Comparison of ENCODE assay signal across 17 cellular contexts in the genomic region with DNA sequence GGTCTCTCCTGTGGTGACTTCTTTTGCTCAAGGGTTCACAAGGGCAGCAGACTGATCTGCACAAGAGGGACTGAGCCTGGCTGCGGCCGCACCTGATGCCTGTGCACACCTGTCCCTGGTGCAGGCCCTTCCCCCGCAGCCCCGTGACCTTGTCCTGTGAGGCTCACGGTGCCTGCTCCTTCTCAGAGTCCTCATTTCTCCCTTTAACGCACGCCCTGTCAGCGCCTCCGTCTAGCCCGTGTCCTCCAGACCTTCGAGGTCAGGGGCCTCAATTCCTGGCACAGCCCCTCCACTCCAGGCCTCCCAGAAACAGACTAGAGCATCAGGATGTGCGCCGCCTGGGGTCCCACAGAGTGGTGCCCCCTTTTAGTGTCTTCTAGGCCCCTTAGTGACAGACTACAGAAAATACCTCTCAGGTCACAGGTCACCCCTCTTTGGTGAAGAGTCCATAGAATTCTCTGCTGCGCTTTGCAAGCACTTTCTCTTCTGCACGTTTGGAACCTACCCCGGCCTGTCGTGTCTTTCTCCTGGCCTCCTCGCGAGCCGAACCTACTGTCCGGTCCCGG. TPM values are rescaled to one million over a fixed set of nuclear protein-coding genes. Genes with fewer than 3 reads are reported as not detected.
"Had no signal": no experiment of that assay in that cellular context is flagged by ENCODE, and none has a peak within 500 bp of the region (broad histone marks: within the 10 kb centered on the region; RNA-seq: fewer than 3 reads in every experiment).

No MANE protein-coding gene starts in this region.

- H3K4me3 Mint-ChIP-seq: activated CD8-positive, alpha-beta T cell treated with anti-CD3 and anti-CD28 coated beads, Interleukin-2, amount 10 ng/mL, durations not matched to agents 7 days and 5 days; stimulated activated effector memory CD8-positive, alpha-beta T cell treated with anti-CD3 and anti-CD28 coated beads, Interleukin-12 subunit alpha, Interleukin-12 subunit beta, amount 100 ng/mL, for 72 hours had no signal

- FAIRE-seq: endometrium had no signal

- H3K4me1 ChIP-seq: prostate gland had no signal

- H3K27ac ChIP-seq: esophagus muscularis mucosa, left lung, prostate gland, transverse colon, WERI-Rb-1 had no signal

- H3K9me3 ChIP-seq: esophagus muscularis mucosa, left lung, prostate gland, transverse colon had no signal

- ATAC-seq: activated CD8-positive, alpha-beta T cell treated with anti-CD3 and anti-CD28 coated beads, Interleukin-2, amount 10 ng/mL, durations not matched to agents 7 days and 5 days; stimulated activated effector memory CD8-positive, alpha-beta T cell treated with anti-CD3 and anti-CD28 coated beads, Interleukin-12 subunit alpha, Interleukin-12 subunit beta, amount 100 ng/mL, for 72 hours had no signal

- H3K36me3 ChIP-seq: left lung, prostate gland, transverse colon had no signal

- H3K9me3 Mint-ChIP-seq: stimulated activated effector memory CD8-positive, alpha-beta T cell treated with anti-CD3 and anti-CD28 coated beads, Interleukin-12 subunit alpha, Interleukin-12 subunit beta, amount 100 ng/mL, for 72 hours had no signal

- H3K27ac Mint-ChIP-seq: activated CD8-positive, alpha-beta T cell treated with anti-CD3 and anti-CD28 coated beads, Interleukin-2, amount 10 ng/mL, durations not matched to agents 7 days and 5 days; stimulated activated effector memory CD8-positive, alpha-beta T cell treated with anti-CD3 and anti-CD28 coated beads, Interleukin-12 subunit alpha, Interleukin-12 subunit beta, amount 100 ng/mL, for 72 hours had no signal

- DNase-seq: activated CD4-positive, alpha-beta T cell treated with anti-CD3 and anti-CD28 coated beads for 4 hours; activated CD8-positive, alpha-beta T cell treated with anti-CD3 and anti-CD28 coated beads, Interleukin-2, amount 10 ng/mL, durations not matched to agents 7 days and 5 days; T-helper 1 cell; transverse colon; WERI-Rb-1 had no signal

RNA-seq across cellular contexts. Expression of a gene that starts 1.0 kb away (rescaled TPM):
- total RNA-seq: fibroblast of villous mesenchyme, SK-MEL-5, smooth muscle cell, transverse colon had no signal

RNA-seq across cellular contexts. Expression of a gene that starts 9.0 kb away (rescaled TPM):
- total RNA-seq: activated CD8-positive, alpha-beta T cell treated with anti-CD3 and anti-CD28 coated beads, Interleukin-2, amount 10 ng/mL, durations not matched to agents 7 days and 5 days; cerebellum; dermis microvascular lymphatic vessel endothelial cell; esophagus muscularis mucosa; fibroblast of villous mesenchyme; left lung; mesenteric fat pad; prostate gland; SK-MEL-5; smooth muscle cell; subcutaneous adipose tissue; transverse colon had no signal

RNA-seq across cellular contexts. Expression of a gene that starts 11.3 kb away (rescaled TPM):
- total RNA-seq: activated CD8-positive, alpha-beta T cell treated with anti-CD3 and anti-CD28 coated beads, Interleukin-2, amount 10 ng/mL, durations not matched to agents 7 days and 5 days; dermis microvascular lymphatic vessel endothelial cell; fibroblast of villous mesenchyme; left lung; SK-MEL-5; smooth muscle cell; subcutaneous adipose tissue had no signal
